8 cellular contexts compared by ENCODE assay signal in genomic region chr4:105708376-105709080, GRCh38. TPM values are rescaled to one million over a fixed set of nuclear protein-coding genes. Genes with fewer than 3 reads are reported as not detected.
DNase-seq lines count a peak whose midpoint lies in the region; ATAC-seq and TF ChIP-seq lines count a peak whose summit lies in the region.

Gene GSTCD, plus strand, starts transcription at chr4:105708784. Its CDS starts 8,830 bp downstream, at chr4:105717614.
Gene INTS12, minus strand, starts transcription at chr4:105708689. Its CDS starts 8,684 bp downstream, at chr4:105700005.

- H3K36me3 Mint-ChIP-seq in CD14-positive monocyte: no peaks in the 10 kb centered on the region
- H3K36me3 Mint-ChIP-seq in activated CD4-positive, alpha-beta memory T cell treated with anti-CD3 and anti-CD28 coated beads for 36 hours: peaks cover 5% of the 10 kb centered on the region

- H3K4me3 Mint-ChIP-seq in CD14-positive monocyte: peak within 1 kb of the TSS; percentile 97 to 99
- H3K4me3 Mint-ChIP-seq in activated CD4-positive, alpha-beta memory T cell treated with anti-CD3 and anti-CD28 coated beads for 36 hours: peak within 1 kb of the TSS; percentile 98

- H3K4me1 Mint-ChIP-seq in CD14-positive monocyte: peaks cover 22% of the 10 kb centered on the region
- H3K4me1 Mint-ChIP-seq in activated CD4-positive, alpha-beta memory T cell treated with anti-CD3 and anti-CD28 coated beads for 36 hours (ENCODE audit: low read depth): peaks cover 27% of the 10 kb centered on the region

- peaks cover 0 to 2% (median 0%) of the 10 kb centered on the region in 4 donors for H3K36me3 ChIP-seq in liver (ENCODE audit: control insufficient read depth in 4 of 4, insufficient read depth in 3 of 4, low read depth in 1 of 4, low read length in 3 of 4)

- peak within 1 kb of the TSS; percentile 59 to 100 (median 92) for H3K4me3 ChIP-seq in dorsolateral prefrontal cortex
- H3K4me3 ChIP-seq in liver (ENCODE audit: low read depth in 1 of 3, low read length in 3 of 3): peak within 1 kb of the TSS; percentile 88 to 92 (median 91)

- CTCF ChIA-PET in activated CD4-positive, alpha-beta memory T cell treated with anti-CD3 and anti-CD28 coated beads for 36 hours (lab: Charles Lee): interaction anchor here (1.2 to 1.4 kb wide), 2 partner anchors 9 to 562 kb away, joined by 3 read pairs; partner anchors contain the start of gene TET2

- DNase-seq in CD14-positive monocyte (ENCODE audit: low spot score): peak; percentile 92
- peak; percentile 93 for DNase-seq in NCI-H82 (lab: John Stamatoyannopoulos, UW)
- peak; percentile 93 for DNase-seq in activated CD4-positive, alpha-beta memory T cell treated with anti-CD3 and anti-CD28 coated beads for 36 hours
- DNase-seq in dorsolateral prefrontal cortex: peak; percentile 82 to 95 (median 93)
- peak; percentile 93 for DNase-seq in stimulated activated CD4-positive, alpha-beta T cell treated with anti-CD3 and anti-CD28 coated beads, Interleukin-4, amount 100 ng/mL, for 24 hours

- H3K9me3 ChIP-seq in liver (ENCODE audit: control insufficient read depth in 4 of 4, low read length in 3 of 4): no peaks in the 10 kb centered on the region

- H3K27me3 ChIP-seq in dorsolateral prefrontal cortex: no peaks in the 10 kb centered on the region
- no peaks in the 10 kb centered on the region for H3K27me3 ChIP-seq in liver (ENCODE audit: control insufficient read depth in 4 of 4, insufficient read depth in 4 of 4, low read length in 3 of 4)

- POLR2A ChIA-PET in activated CD4-positive, alpha-beta memory T cell treated with anti-CD3 and anti-CD28 coated beads for 36 hours (lab: Charles Lee): no interaction called here

- H3K27ac ChIP-seq in dorsolateral prefrontal cortex (peak within 1 kb of the TSS in 58 of 59 donors; percentile 30 to 95 (median 82)), liver (ENCODE audit: low read depth in 1 of 2, low read length in 2 of 2) (peak within 1 kb of the TSS; percentile 83 to 85)

- ATAC-seq in GM19397 (IDR thresholded peaks at IDR 0.05; ENCODE audit: unreplicated experiment) (peak; percentile 81), HG03571 (IDR thresholded peaks at IDR 0.05; ENCODE audit: unreplicated experiment) (peak; percentile 77)

- intact Hi-C loops in CD14-positive monocyte (cut with micrococcal nuclease): no loop called here
- intact Hi-C loops in activated CD4-positive, alpha-beta memory T cell treated with anti-CD3 and anti-CD28 coated beads for 36 hours (cut with micrococcal nuclease): loop anchor here (1.0 to 10.0 kb wide), 6 partner anchors 235 to 648 kb away; partner anchors contain the start of gene TET2
- intact Hi-C loops in dorsolateral prefrontal cortex (cut with DNase I): loop anchor here (5.0 to 10.0 kb wide), 3 partner anchors 194 to 236 kb away; partner anchors contain the start of gene PPA2 (in 2 of the 2)

- peak within 1 kb of the TSS; percentile 95 to 98 (median 96) for H3K27ac Mint-ChIP-seq in CD14-positive monocyte
- H3K27ac Mint-ChIP-seq in activated CD4-positive, alpha-beta memory T cell treated with anti-CD3 and anti-CD28 coated beads for 36 hours: peak within 1 kb of the TSS; percentile 86

- TF ChIP-seq CTCF in CD14-positive monocyte (IDR thresholded peaks at IDR 0.05): no peak
- TF ChIP-seq CTCF in dorsolateral prefrontal cortex (IDR thresholded peaks at IDR 0.05 in 54 of 56, conservative IDR thresholded peaks at IDR 0.05 in 2 of 56; ENCODE audit: low read depth in 1 of 56, partially characterized antibody in 56 of 56): peak in 34 of 56 donors; percentile 4 to 52 (median 30)
- TF ChIP-seq CTCF in liver (IDR thresholded peaks at IDR 0.05; ENCODE audit: low read depth, low read length, missing input control): no peak

- peaks cover 6 to 30% (median 24%) of the 10 kb centered on the region in 4 donors for H3K4me1 ChIP-seq in liver (ENCODE audit: control insufficient read depth in 4 of 4, insufficient read depth in 4 of 4, low read length in 3 of 4)

- WGBS in liver: under 1% methylated on average over 58 of the region's 58 CpGs

- no peaks in the 10 kb centered on the region for H3K9me3 Mint-ChIP-seq in CD14-positive monocyte
- no peaks in the 10 kb centered on the region for H3K9me3 Mint-ChIP-seq in activated CD4-positive, alpha-beta memory T cell treated with anti-CD3 and anti-CD28 coated beads for 36 hours

- peak within 1 kb of the TSS; percentile 93 to 95 for H3K9ac ChIP-seq in liver (ENCODE audit: low read depth in 1 of 2, low read length in 2 of 2)

- H3K27me3 Mint-ChIP-seq in CD14-positive monocyte (ENCODE audit: low read depth in 3 of 3): no peaks in the 10 kb centered on the region
- H3K27me3 Mint-ChIP-seq in activated CD4-positive, alpha-beta memory T cell treated with anti-CD3 and anti-CD28 coated beads for 36 hours: no peaks in the 10 kb centered on the region

- TF ChIP-seq RAD21 in liver (IDR thresholded peaks at IDR 0.05): peak; percentile 35 to 54

TF ChIP-seq in liver, 16 proteins besides CTCF, POLR2A, EP300 and RAD21:
- peak; percentile 85 for TF ChIP-seq REST (IDR thresholded peaks at IDR 0.05)
- TF ChIP-seq FOXA2 (IDR thresholded peaks at IDR 0.05): peak; percentile 34
- no peak for TF ChIP-seq ATF3 (IDR thresholded peaks at IDR 0.05)
- peak; percentile 92 for TF ChIP-seq YY1 (IDR thresholded peaks at IDR 0.05)
- peak; percentile 70 for TF ChIP-seq SP1 (IDR thresholded peaks at IDR 0.05)
- TF ChIP-seq HNF4G (IDR thresholded peaks at IDR 0.05): no peak
- peak in 1 of 2 donors; percentile 18 for TF ChIP-seq EGR1 (IDR thresholded peaks at IDR 0.05; ENCODE audit: low read depth in 2 of 2)
- peak; percentile 35 to 38 for TF ChIP-seq HNF4A (conservative IDR thresholded peaks at IDR 0.05)
- TF ChIP-seq MAX (IDR thresholded peaks at IDR 0.05): peak; percentile 75
- peak; percentile 72 for TF ChIP-seq ZBTB33 (IDR thresholded peaks at IDR 0.05)
- TF ChIP-seq FOXA1 (IDR thresholded peaks at IDR 0.05): no peak
- peak; percentile 35 for TF ChIP-seq NR2F2 (IDR thresholded peaks at IDR 0.05)
- TF ChIP-seq GABPA (IDR thresholded peaks at IDR 0.05 in 1 of 2, conservative IDR thresholded peaks at IDR 0.05 in 1 of 2): peak; percentile 98 to 99
- peak; percentile 22 to 49 for TF ChIP-seq RXRA (IDR thresholded peaks at IDR 0.05)
- TF ChIP-seq JUND (IDR thresholded peaks at IDR 0.05): peak; percentile 48 to 75
- peak; percentile 42 for TF ChIP-seq TAF1 (conservative IDR thresholded peaks at IDR 0.05)

RNA-seq across cellular contexts. Expression of gene GSTCD, which starts in this region (rescaled TPM):
- polyA plus RNA-seq in CD14-positive monocyte (1 to 10 TPM in 1 of 2 donors, under 1 TPM in 1; 0.93 to 1.5 TPM), liver (1 to 10 TPM; 1.2 to 1.5 TPM)
- 10 to 100 TPM; 15.2 to 16.7 TPM for total RNA-seq in activated CD4-positive, alpha-beta memory T cell treated with anti-CD3 and anti-CD28 coated beads for 36 hours
- total RNA-seq in dorsolateral prefrontal cortex (10 to 100 TPM in 98 of 120 experiments, 1 to 10 TPM in 22; 7.1 to 19.5 (median 12.1) TPM), liver (1 to 10 TPM; 7.1 to 8.7 TPM)

RNA-seq across cellular contexts. Expression of gene INTS12, which starts in this region (rescaled TPM):
- 10 to 100 TPM; 18.1 to 22.9 TPM for polyA plus RNA-seq in CD14-positive monocyte
- 10 to 100 TPM; 19.6 to 22.7 TPM for total RNA-seq in activated CD4-positive, alpha-beta memory T cell treated with anti-CD3 and anti-CD28 coated beads for 36 hours
- 10 to 100 TPM; 10.9 to 21.8 (median 16.1) TPM for total RNA-seq in dorsolateral prefrontal cortex
- total RNA-seq in liver: 10 to 100 TPM in 1 of 2 donors, 1 to 10 TPM in 1; 9.4 to 15.8 TPM
- 10 to 100 TPM; 11.2 to 16.4 TPM for polyA plus RNA-seq in liver

Comparison
In these comparisons a context has a peak if more than half of its experiments do, and no peak if none do; other contexts are left out.
1. Peak in every context shown above with its lines: DNase-seq, ATAC-seq, H3K4me3 ChIP-seq and H3K27ac ChIP-seq.
2. CTCF ChIP-seq: peak in dorsolateral prefrontal cortex (34 of 56); none in CD14-positive monocyte (single experiment) and liver (single experiment).
3. intact Hi-C loops: an anchor here in activated CD4-positive, alpha-beta memory T cell treated with anti-CD3 and anti-CD28 coated beads for 36 hours (1.0 to 10.0 kb wide) and dorsolateral prefrontal cortex (5.0 to 10.0 kb wide); none called in CD14-positive monocyte.